In the genomic region with DNA sequence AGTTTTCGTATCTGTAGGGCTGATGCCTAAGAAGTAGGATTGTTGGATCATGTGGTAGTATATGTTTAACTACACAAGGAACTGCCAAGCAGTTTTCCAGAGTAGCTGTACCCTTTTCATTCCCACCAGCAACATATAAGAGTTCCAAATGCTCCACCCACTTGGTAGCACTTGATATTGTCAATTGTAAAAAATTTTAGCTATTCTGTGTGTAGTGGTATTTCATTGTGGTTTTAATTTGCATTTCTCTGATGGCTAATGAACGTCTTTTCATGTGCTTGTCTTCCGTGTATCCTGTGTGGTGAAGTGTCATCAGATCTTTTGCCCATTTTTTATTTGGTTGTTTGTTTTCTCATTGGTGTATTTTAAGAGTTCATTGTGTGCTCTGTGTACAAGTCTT, we compare ENCODE assay signal across 18 cellular contexts.
DNase-seq lines count a peak whose midpoint lies in the region; ATAC-seq and TF ChIP-seq lines count a peak whose summit lies in the region.
"Had no signal": no experiment of that assay in that cellular context is flagged by ENCODE, and none has a peak within 500 bp of the region (broad histone marks: within the 10 kb centered on the region; RNA-seq: fewer than 3 reads in every experiment).

No MANE protein-coding gene starts in this region.

- H3K9ac ChIP-seq in MM.1S (ENCODE audit: low read length): no peak overlapping the region

- no peaks in the 10 kb centered on the region for H3K79me2 ChIP-seq in MM.1S (ENCODE audit: low read length)

- H3K4me2 ChIP-seq in MM.1S (ENCODE audit: low read depth, low read length): no peak overlapping the region

- no peak for ATAC-seq in HG02759 (IDR thresholded peaks at IDR 0.05; ENCODE audit: unreplicated experiment)
- no peak for ATAC-seq in GM18505 (IDR thresholded peaks at IDR 0.05; ENCODE audit: unreplicated experiment)
- ATAC-seq: effector memory CD8-positive, alpha-beta T cell had no signal

- H4K20me1 ChIP-seq in MM.1S (ENCODE audit: insufficient read depth, low read length): no peaks in the 10 kb centered on the region

- TF ChIP-seq CTCF in MM.1S (IDR thresholded peaks at IDR 0.05; ENCODE audit: low read length): no peak

- H3F3A ChIP-seq in MM.1S (ENCODE audit: insufficient read depth, low read length): no peaks in the 10 kb centered on the region

- H3K9me2 ChIP-seq in MM.1S (replicated peaks; ENCODE audit: insufficient read depth, low read length): no peaks in the 10 kb centered on the region

- peak; percentile 62 for DNase-seq in EH (ENCODE audit: low read depth)
- peak; percentile 43 for DNase-seq in MM.1S
- DNase-seq in astrocyte of the hippocampus (ENCODE audit: low read depth, low spot score): peak; percentile 65
- peak; percentile 22 for DNase-seq in renal cortical epithelial cell (ENCODE audit: low read depth)
- DNase-seq in activated CD8-positive, alpha-beta memory T cell treated with anti-CD3 and anti-CD28 coated beads, Interleukin-2, amount 50 U/mL, for 48 hours: no peak
- DNase-seq: activated CD4-positive, alpha-beta T cell treated with anti-CD3 and anti-CD28 coated beads, Interleukin-2, amount 50 U/mL, for 1 hour; caudate nucleus; effector memory CD8-positive, alpha-beta T cell; hippocampal formation; Kasumi-1; NCI-H1694; NCI-H510A; OCI-M1; stimulated activated CD4-positive, alpha-beta T cell treated with anti-CD3 and anti-CD28 coated beads, Interleukin-4, amount 100 ng/mL, for 4 hours; thyroid gland had no signal

- no peak overlapping the region for H3K27ac ChIP-seq in MM.1S (ENCODE audit: low read length)
- H3K27ac ChIP-seq: skin epidermis, thyroid gland had no signal

- no peak for TF ChIP-seq POLR2A in GM18505 (IDR thresholded peaks at IDR 0.05; ENCODE audit: borderline replicate concordance, extremely low read depth, insufficient read depth, insufficient read length)

- H3K4me1 ChIP-seq in MM.1S (ENCODE audit: low read length): peaks cover 20% of the 10 kb centered on the region
- H3K4me1 ChIP-seq: thyroid gland had no signal

- H2AFZ ChIP-seq in MM.1S (ENCODE audit: low read length): 0 out of 2 replicates have a peak overlapping the region, but pooled peaks have one; percentile 18

- H3K4me3 ChIP-seq in MM.1S (ENCODE audit: low read length): no peak overlapping the region
- H3K4me3 ChIP-seq: skin epidermis, thyroid gland had no signal

- H3K27me3 ChIP-seq in MM.1S (replicated peaks; ENCODE audit: insufficient read depth, low read length): no peaks in the 10 kb centered on the region
- H3K27me3 ChIP-seq: thyroid gland had no signal

- H3K9me3 ChIP-seq in MM.1S (replicated peaks; ENCODE audit: insufficient read depth, low read length): no peaks in the 10 kb centered on the region
- H3K9me3 ChIP-seq: thyroid gland had no signal

- H3K36me3 ChIP-seq in MM.1S (replicated peaks; ENCODE audit: insufficient read depth, low read length): no peaks in the 10 kb centered on the region
- H3K36me3 ChIP-seq: thyroid gland had no signal
